In genomic region chr1:156910309-156910782, GRCh38 we compare ENCODE assay signal across 1 cellular context.
A peak's percentile ranks its signal among the peaks of the same experiment; 100 is the strongest.
TF ChIP-seq lines count a peak whose summit lies in the region.

No MANE protein-coding gene starts in this region.

TF ChIP-seq in K562, 482 proteins besides CTCF, POLR2A, EP300 and RAD21 (continued from another document and continues in another):
- TF ChIP-seq MGA (IDR thresholded peaks at IDR 0.05) (no peak), ATF2 (CRISPR knock-in tag; IDR thresholded peaks at IDR 0.05) (no peak), TRIM25 (IDR thresholded peaks at IDR 0.05; ENCODE audit: borderline replicate concordance) (no peak), SP2 (IDR thresholded peaks at IDR 0.05; ENCODE audit: extremely low read depth, low read depth, low read length, poor library complexity, severe bottlenecking) (no peak), KLF16 (IDR thresholded peaks at IDR 0.05) (peak; percentile 46; the same call in 1 of the 2 replicates), ZNF586 (CRISPR knock-in tag; conservative IDR thresholded peaks at IDR 0.05) (no peak), PURB (CRISPR knock-in tag; IDR thresholded peaks at IDR 0.05; ENCODE audit: low read depth) (no peak), CBX5 (IDR thresholded peaks at IDR 0.05; ENCODE audit: borderline replicate concordance, low read depth) (no peak), SAP30 (IDR thresholded peaks at IDR 0.05; ENCODE audit: borderline replicate concordance, insufficient read depth, low read depth, low read length, poor library complexity, severe bottlenecking) (no peak), ZFX (CRISPR knock-in tag; IDR thresholded peaks at IDR 0.05) (no peak), TFAP4 (CRISPR knock-in tag; IDR thresholded peaks at IDR 0.05; ENCODE audit: borderline replicate concordance) (peak; percentile 75), XRCC5 (IDR thresholded peaks at IDR 0.05; ENCODE audit: low read depth, low read length) (no peak), AFF4 (CRISPR knock-in tag; IDR thresholded peaks at IDR 0.05) (no peak), USF1 (CRISPR knock-in tag; IDR thresholded peaks at IDR 0.05) (peak; percentile 42; the same call in 1 of the 2 replicates), PRDM10 (IDR thresholded peaks at IDR 0.05; ENCODE audit: partially characterized antibody) (no peak), RB1 (IDR thresholded peaks at IDR 0.05; ENCODE audit: low read depth) (peak; percentile 63), KDM4B (IDR thresholded peaks at IDR 0.05; ENCODE audit: borderline replicate concordance in 2 of 2, low read depth in 1 of 2) (no peak), ZNF449 (CRISPR knock-in tag; IDR thresholded peaks at IDR 0.05) (no peak), HMBOX1 (IDR thresholded peaks at IDR 0.05) (peak; percentile 29; the same call in 1 of the 2 replicates), CBX3 (IDR thresholded peaks at IDR 0.05; ENCODE audit: borderline replicate concordance in 1 of 2, low read length in 2 of 2) (peak in 1 of 2 experiments; percentile 46; a peak in 1 of 3 replicates), ZNF263 (CRISPR knock-in tag; IDR thresholded peaks at IDR 0.05; ENCODE audit: borderline replicate concordance) (peak; percentile 67; the same call in 1 of the 2 replicates)
